Comparison of ENCODE assay signal across 1 cellular context in the genomic region with DNA sequence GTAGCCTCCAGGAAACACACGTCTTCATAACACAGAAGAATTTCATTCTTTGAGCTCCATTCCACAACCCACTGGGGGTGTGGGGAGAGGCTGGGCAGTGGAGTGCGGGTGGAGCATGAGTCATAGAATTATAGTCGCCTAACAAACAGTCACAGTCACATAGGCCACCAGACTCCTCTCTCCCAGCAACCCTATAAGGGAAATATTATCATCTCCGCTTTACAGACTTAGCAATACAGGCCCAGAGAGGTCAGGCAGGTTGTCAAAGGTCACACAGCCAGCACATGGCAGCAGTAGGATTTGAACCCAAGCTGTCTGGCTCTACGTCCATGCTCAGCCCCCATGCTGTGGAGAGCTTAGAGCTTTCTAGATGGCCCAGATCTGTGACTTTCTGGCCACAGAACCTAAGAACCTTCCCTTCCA.
A peak's percentile ranks its signal among the peaks of the same experiment; 100 is the strongest.
TF ChIP-seq lines count a peak whose summit lies in the region.

No MANE protein-coding gene starts in this region.

TF ChIP-seq in K562, 482 proteins besides CTCF, POLR2A, EP300 and RAD21 (continued from another document and continues in another):
- TF ChIP-seq RFX7 (CRISPR knock-in tag; IDR thresholded peaks at IDR 0.05): no peak
- no peak for TF ChIP-seq TFAM (CRISPR knock-in tag; conservative IDR thresholded peaks at IDR 0.05)
- TF ChIP-seq ZNF830 (CRISPR knock-in tag; IDR thresholded peaks at IDR 0.05): no peak
- TF ChIP-seq RCOR1 (IDR thresholded peaks at IDR 0.05; ENCODE audit: borderline replicate concordance in 1 of 2, low read depth in 2 of 2, low read length in 2 of 2): peak in 1 of 2 experiments; percentile 90; a peak in 2 of 4 replicates
- TF ChIP-seq TCF3 (CRISPR knock-in tag; IDR thresholded peaks at IDR 0.05): no peak
- no peak for TF ChIP-seq SOX6 (IDR thresholded peaks at IDR 0.05)
- TF ChIP-seq JUN (IDR thresholded peaks at IDR 0.05; ENCODE audit: borderline replicate concordance, low read depth, low read length): peak; percentile 33; the same call in 1 of the 2 replicates
- TF ChIP-seq JUN (CRISPR knock-in tag; IDR thresholded peaks at IDR 0.05; ENCODE audit: borderline replicate concordance): no peak
- TF ChIP-seq ZNF121 (CRISPR knock-in tag; conservative IDR thresholded peaks at IDR 0.05): no peak
- TF ChIP-seq IFI16 (CRISPR knock-in tag; IDR thresholded peaks at IDR 0.05): no peak
- no peak for TF ChIP-seq ZNF212 (CRISPR knock-in tag; IDR thresholded peaks at IDR 0.05)
- TF ChIP-seq MEIS2 (IDR thresholded peaks at IDR 0.05; ENCODE audit: partially characterized antibody): no peak
- peak; percentile 80 for TF ChIP-seq CHD4 (IDR thresholded peaks at IDR 0.05; ENCODE audit: insufficient read depth, insufficient replicate concordance, low read depth, low read length, poor library complexity, severe bottlenecking)
- TF ChIP-seq CC2D1A (IDR thresholded peaks at IDR 0.05): no peak
- no peak for TF ChIP-seq ZNF79 (CRISPR knock-in tag; IDR thresholded peaks at IDR 0.05; ENCODE audit: low read depth)
- TF ChIP-seq ETV1 (tag; conservative IDR thresholded peaks at IDR 0.05; ENCODE audit: low read depth): no peak
- TF ChIP-seq JUND (IDR thresholded peaks at IDR 0.05; ENCODE audit: borderline replicate concordance, low read depth, low read length): peak; percentile 80
- peak; percentile 50; the same call in 1 of the 3 replicates for TF ChIP-seq JUND (tag; IDR thresholded peaks at IDR 0.05; ENCODE audit: borderline replicate concordance, low read depth, low read length)
- TF ChIP-seq PHB (CRISPR knock-in tag; IDR thresholded peaks at IDR 0.05): no peak
- no peak for TF ChIP-seq ZNF507 (tag; conservative IDR thresholded peaks at IDR 0.05)
- no peak for TF ChIP-seq HNRNPH1 (optimal IDR thresholded peaks at IDR 0.05; ENCODE audit: low read depth, low read length)
- 0 out of 2 replicates have a peak, but pooled peaks have one; percentile 38 for TF ChIP-seq HDGF (IDR thresholded peaks at IDR 0.05)
- no peak for TF ChIP-seq ETS2 (tag; IDR thresholded peaks at IDR 0.05; ENCODE audit: borderline replicate concordance, poor library complexity, severe bottlenecking)
- no peak for TF ChIP-seq PHF20 (IDR thresholded peaks at IDR 0.05; ENCODE audit: partially characterized antibody)
- TF ChIP-seq PTTG1 (tag; IDR thresholded peaks at IDR 0.05; ENCODE audit: low read depth): no peak
- peak; percentile 75; the same call in 1 of the 2 replicates for TF ChIP-seq KLF1 (tag; IDR thresholded peaks at IDR 0.05)
- TF ChIP-seq ARID2 (IDR thresholded peaks at IDR 0.05): no peak
- TF ChIP-seq RHOXF2B (CRISPR knock-in tag; conservative IDR thresholded peaks at IDR 0.05): no peak
- TF ChIP-seq SMARCB1 (IDR thresholded peaks at IDR 0.05; ENCODE audit: insufficient read length, low read depth): no peak
- TF ChIP-seq CEBPB (tag; IDR thresholded peaks at IDR 0.05): no peak
- no peak for TF ChIP-seq GABPB1 (CRISPR knock-in tag; IDR thresholded peaks at IDR 0.05)
- no peak for TF ChIP-seq ZNF57 (CRISPR knock-in tag; IDR thresholded peaks at IDR 0.05)
- TF ChIP-seq PTBP1 (IDR thresholded peaks at IDR 0.05; ENCODE audit: low read depth, low read length): peak; percentile 90
- no peak for TF ChIP-seq CCNT2 (IDR thresholded peaks at IDR 0.05; ENCODE audit: borderline replicate concordance, extremely low read depth, insufficient read length, low read depth, low read length)
- no peak for TF ChIP-seq HSF4 (CRISPR knock-in tag; IDR thresholded peaks at IDR 0.05; ENCODE audit: borderline replicate concordance)
- TF ChIP-seq DACH1 (IDR thresholded peaks at IDR 0.05; ENCODE audit: partially characterized antibody): no peak
- TF ChIP-seq, protein P1, sequence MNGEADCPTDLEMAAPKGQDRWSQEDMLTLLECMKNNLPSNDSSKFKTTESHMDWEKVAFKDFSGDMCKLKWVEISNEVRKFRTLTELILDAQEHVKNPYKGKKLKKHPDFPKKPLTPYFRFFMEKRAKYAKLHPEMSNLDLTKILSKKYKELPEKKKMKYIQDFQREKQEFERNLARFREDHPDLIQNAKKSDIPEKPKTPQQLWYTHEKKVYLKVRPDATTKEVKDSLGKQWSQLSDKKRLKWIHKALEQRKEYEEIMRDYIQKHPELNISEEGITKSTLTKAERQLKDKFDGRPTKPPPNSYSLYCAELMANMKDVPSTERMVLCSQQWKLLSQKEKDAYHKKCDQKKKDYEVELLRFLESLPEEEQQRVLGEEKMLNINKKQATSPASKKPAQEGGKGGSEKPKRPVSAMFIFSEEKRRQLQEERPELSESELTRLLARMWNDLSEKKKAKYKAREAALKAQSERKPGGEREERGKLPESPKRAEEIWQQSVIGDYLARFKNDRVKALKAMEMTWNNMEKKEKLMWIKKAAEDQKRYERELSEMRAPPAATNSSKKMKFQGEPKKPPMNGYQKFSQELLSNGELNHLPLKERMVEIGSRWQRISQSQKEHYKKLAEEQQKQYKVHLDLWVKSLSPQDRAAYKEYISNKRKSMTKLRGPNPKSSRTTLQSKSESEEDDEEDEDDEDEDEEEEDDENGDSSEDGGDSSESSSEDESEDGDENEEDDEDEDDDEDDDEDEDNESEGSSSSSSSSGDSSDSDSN (IDR thresholded peaks at IDR 0.05; ENCODE audit: borderline replicate concordance in 1 of 2, low read depth in 2 of 2, low read length in 2 of 2): no peak
- TF ChIP-seq, protein P2, sequence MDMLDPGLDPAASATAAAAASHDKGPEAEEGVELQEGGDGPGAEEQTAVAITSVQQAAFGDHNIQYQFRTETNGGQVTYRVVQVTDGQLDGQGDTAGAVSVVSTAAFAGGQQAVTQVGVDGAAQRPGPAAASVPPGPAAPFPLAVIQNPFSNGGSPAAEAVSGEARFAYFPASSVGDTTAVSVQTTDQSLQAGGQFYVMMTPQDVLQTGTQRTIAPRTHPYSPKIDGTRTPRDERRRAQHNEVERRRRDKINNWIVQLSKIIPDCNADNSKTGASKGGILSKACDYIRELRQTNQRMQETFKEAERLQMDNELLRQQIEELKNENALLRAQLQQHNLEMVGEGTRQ (CRISPR knock-in tag; IDR thresholded peaks at IDR 0.05): no peak
- TF ChIP-seq, protein P3, sequence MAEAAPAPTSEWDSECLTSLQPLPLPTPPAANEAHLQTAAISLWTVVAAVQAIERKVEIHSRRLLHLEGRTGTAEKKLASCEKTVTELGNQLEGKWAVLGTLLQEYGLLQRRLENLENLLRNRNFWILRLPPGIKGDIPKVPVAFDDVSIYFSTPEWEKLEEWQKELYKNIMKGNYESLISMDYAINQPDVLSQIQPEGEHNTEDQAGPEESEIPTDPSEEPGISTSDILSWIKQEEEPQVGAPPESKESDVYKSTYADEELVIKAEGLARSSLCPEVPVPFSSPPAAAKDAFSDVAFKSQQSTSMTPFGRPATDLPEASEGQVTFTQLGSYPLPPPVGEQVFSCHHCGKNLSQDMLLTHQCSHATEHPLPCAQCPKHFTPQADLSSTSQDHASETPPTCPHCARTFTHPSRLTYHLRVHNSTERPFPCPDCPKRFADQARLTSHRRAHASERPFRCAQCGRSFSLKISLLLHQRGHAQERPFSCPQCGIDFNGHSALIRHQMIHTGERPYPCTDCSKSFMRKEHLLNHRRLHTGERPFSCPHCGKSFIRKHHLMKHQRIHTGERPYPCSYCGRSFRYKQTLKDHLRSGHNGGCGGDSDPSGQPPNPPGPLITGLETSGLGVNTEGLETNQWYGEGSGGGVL (CRISPR knock-in tag; IDR thresholded peaks at IDR 0.05): no peak
- TF ChIP-seq, protein P4, sequence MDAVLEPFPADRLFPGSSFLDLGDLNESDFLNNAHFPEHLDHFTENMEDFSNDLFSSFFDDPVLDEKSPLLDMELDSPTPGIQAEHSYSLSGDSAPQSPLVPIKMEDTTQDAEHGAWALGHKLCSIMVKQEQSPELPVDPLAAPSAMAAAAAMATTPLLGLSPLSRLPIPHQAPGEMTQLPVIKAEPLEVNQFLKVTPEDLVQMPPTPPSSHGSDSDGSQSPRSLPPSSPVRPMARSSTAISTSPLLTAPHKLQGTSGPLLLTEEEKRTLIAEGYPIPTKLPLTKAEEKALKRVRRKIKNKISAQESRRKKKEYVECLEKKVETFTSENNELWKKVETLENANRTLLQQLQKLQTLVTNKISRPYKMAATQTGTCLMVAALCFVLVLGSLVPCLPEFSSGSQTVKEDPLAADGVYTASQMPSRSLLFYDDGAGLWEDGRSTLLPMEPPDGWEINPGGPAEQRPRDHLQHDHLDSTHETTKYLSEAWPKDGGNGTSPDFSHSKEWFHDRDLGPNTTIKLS (IDR thresholded peaks at IDR 0.05; ENCODE audit: borderline replicate concordance, low read depth): no peak
- no peak for TF ChIP-seq ZNF589 (CRISPR knock-in tag; IDR thresholded peaks at IDR 0.05; ENCODE audit: low read depth)
- no peak for TF ChIP-seq MTA1 (IDR thresholded peaks at IDR 0.05; ENCODE audit: borderline replicate concordance)
- TF ChIP-seq BCOR (IDR thresholded peaks at IDR 0.05): peak; percentile 97
- TF ChIP-seq, protein P5, sequence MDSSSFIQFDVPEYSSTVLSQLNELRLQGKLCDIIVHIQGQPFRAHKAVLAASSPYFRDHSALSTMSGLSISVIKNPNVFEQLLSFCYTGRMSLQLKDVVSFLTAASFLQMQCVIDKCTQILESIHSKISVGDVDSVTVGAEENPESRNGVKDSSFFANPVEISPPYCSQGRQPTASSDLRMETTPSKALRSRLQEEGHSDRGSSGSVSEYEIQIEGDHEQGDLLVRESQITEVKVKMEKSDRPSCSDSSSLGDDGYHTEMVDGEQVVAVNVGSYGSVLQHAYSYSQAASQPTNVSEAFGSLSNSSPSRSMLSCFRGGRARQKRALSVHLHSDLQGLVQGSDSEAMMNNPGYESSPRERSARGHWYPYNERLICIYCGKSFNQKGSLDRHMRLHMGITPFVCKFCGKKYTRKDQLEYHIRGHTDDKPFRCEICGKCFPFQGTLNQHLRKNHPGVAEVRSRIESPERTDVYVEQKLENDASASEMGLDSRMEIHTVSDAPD (CRISPR knock-in tag; IDR thresholded peaks at IDR 0.05): no peak
- peak; percentile 76; the same call in 1 of the 2 replicates for TF ChIP-seq CBX1 (IDR thresholded peaks at IDR 0.05; ENCODE audit: low read depth)
- TF ChIP-seq ZNF175 (CRISPR knock-in tag; IDR thresholded peaks at IDR 0.05; ENCODE audit: low read depth): no peak
- TF ChIP-seq L3MBTL2 (IDR thresholded peaks at IDR 0.05): no peak
- no peak for TF ChIP-seq SETDB1 (IDR thresholded peaks at IDR 0.05; ENCODE audit: low read length)
- no peak for TF ChIP-seq POLR2B (IDR thresholded peaks at IDR 0.05; ENCODE audit: low read depth, partially characterized antibody)
- no peak for TF ChIP-seq MAFK (IDR thresholded peaks at IDR 0.05; ENCODE audit: low read length)
- TF ChIP-seq RFX1 (IDR thresholded peaks at IDR 0.05): no peak
- TF ChIP-seq, protein P6, sequence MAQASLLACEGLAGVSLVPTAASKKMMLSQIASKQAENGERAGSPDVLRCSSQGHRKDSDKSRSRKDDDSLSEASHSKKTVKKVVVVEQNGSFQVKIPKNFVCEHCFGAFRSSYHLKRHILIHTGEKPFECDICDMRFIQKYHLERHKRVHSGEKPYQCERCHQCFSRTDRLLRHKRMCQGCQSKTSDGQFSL (CRISPR knock-in tag; IDR thresholded peaks at IDR 0.05): no peak
- TF ChIP-seq, protein P6 (tag; IDR thresholded peaks at IDR 0.05): no peak
- no peak for TF ChIP-seq CCAR2 (IDR thresholded peaks at IDR 0.05; ENCODE audit: low read depth, low read length)
- no peak for TF ChIP-seq POLR2H (tag; IDR thresholded peaks at IDR 0.05; ENCODE audit: low read depth)
- no peak for TF ChIP-seq NR2F6 (CRISPR knock-in tag; IDR thresholded peaks at IDR 0.05)
- no peak for TF ChIP-seq ZBTB17 (CRISPR knock-in tag; IDR thresholded peaks at IDR 0.05)
- TF ChIP-seq ZKSCAN1 (IDR thresholded peaks at IDR 0.05; ENCODE audit: low read depth, low read length): no peak
- TF ChIP-seq RBM39 (optimal IDR thresholded peaks at IDR 0.05; ENCODE audit: low read depth, low read length): no peak
- TF ChIP-seq RBM25 (IDR thresholded peaks at IDR 0.05; ENCODE audit: low read depth, low read length, severe bottlenecking): peak; percentile 98
- no peak for TF ChIP-seq PML (IDR thresholded peaks at IDR 0.05; ENCODE audit: low read length)
- TF ChIP-seq, protein P7, sequence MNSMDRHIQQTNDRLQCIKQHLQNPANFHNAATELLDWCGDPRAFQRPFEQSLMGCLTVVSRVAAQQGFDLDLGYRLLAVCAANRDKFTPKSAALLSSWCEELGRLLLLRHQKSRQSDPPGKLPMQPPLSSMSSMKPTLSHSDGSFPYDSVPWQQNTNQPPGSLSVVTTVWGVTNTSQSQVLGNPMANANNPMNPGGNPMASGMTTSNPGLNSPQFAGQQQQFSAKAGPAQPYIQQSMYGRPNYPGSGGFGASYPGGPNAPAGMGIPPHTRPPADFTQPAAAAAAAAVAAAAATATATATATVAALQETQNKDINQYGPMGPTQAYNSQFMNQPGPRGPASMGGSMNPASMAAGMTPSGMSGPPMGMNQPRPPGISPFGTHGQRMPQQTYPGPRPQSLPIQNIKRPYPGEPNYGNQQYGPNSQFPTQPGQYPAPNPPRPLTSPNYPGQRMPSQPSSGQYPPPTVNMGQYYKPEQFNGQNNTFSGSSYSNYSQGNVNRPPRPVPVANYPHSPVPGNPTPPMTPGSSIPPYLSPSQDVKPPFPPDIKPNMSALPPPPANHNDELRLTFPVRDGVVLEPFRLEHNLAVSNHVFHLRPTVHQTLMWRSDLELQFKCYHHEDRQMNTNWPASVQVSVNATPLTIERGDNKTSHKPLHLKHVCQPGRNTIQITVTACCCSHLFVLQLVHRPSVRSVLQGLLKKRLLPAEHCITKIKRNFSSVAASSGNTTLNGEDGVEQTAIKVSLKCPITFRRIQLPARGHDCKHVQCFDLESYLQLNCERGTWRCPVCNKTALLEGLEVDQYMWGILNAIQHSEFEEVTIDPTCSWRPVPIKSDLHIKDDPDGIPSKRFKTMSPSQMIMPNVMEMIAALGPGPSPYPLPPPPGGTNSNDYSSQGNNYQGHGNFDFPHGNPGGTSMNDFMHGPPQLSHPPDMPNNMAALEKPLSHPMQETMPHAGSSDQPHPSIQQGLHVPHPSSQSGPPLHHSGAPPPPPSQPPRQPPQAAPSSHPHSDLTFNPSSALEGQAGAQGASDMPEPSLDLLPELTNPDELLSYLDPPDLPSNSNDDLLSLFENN (IDR thresholded peaks at IDR 0.05; ENCODE audit: low read depth in 2 of 2, low read length in 2 of 2): no peak
- no peak for TF ChIP-seq KLF16 (IDR thresholded peaks at IDR 0.05)
- TF ChIP-seq TSC22D4 (tag; IDR thresholded peaks at IDR 0.05): no peak
- no peak for TF ChIP-seq ZEB2 (IDR thresholded peaks at IDR 0.05)
- no peak for TF ChIP-seq HMG20B (CRISPR knock-in tag; IDR thresholded peaks at IDR 0.05)
